ENCODE assay signal across 2 cellular contexts in the genomic region with DNA sequence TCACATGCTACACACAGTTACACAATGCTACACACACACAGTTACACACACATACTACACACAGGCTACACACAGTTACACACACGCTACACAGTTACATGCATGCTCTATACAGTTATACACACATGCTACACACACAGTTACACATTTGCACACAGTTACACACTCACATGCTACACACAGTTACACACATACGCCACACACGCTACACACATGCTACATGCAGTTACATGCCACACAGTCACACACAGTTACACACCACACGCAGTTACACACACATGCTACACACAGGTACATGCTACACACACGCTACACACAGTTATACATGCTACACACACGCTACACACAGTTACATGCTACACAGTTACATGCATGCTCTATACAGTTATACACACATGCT.
TF ChIP-seq lines count a peak whose summit lies in the region.

No MANE protein-coding gene starts in this region.

TF ChIP-seq in A549, 52 proteins besides CTCF, POLR2A, EP300 and RAD21 (continued from another document):
- TF ChIP-seq TFCP2L1 (CRISPR knock-in tag; IDR thresholded peaks at IDR 0.05): no peak
- no peak for TF ChIP-seq KDM5A (IDR thresholded peaks at IDR 0.05)
- TF ChIP-seq RCOR1 (IDR thresholded peaks at IDR 0.05; ENCODE audit: low read depth, low read length): no peak
- TF ChIP-seq, protein P1, sequence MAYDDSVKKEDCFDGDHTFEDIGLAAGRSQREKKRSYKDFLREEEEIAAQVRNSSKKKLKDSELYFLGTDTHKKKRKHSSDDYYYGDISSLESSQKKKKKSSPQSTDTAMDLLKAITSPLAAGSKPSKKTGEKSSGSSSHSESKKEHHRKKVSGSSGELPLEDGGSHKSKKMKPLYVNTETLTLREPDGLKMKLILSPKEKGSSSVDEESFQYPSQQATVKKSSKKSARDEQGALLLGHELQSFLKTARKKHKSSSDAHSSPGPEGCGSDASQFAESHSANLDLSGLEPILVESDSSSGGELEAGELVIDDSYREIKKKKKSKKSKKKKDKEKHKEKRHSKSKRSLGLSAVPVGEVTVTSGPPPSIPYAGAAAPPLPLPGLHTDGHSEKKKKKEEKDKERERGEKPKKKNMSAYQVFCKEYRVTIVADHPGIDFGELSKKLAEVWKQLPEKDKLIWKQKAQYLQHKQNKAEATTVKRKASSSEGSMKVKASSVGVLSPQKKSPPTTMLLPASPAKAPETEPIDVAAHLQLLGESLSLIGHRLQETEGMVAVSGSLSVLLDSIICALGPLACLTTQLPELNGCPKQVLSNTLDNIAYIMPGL (CRISPR knock-in tag; IDR thresholded peaks at IDR 0.05; ENCODE audit: borderline replicate concordance): no peak
- TF ChIP-seq MAFK (IDR thresholded peaks at IDR 0.05; ENCODE audit: partially characterized antibody): no peak
- no peak for TF ChIP-seq JUNB (IDR thresholded peaks at IDR 0.05)
TF ChIP-seq in A549: peak in this region for 0.

TF ChIP-seq in WTC11, 78 proteins besides CTCF, POLR2A, EP300 and RAD21 (continued from another document):
- TF ChIP-seq ATF6 (CRISPR knock-in tag; IDR thresholded peaks at IDR 0.05): no peak
- no peak for TF ChIP-seq JUN (CRISPR knock-in tag; IDR thresholded peaks at IDR 0.05)
- no peak for TF ChIP-seq TP53 (CRISPR knock-in tag; IDR thresholded peaks at IDR 0.05)
- no peak for TF ChIP-seq RORB (CRISPR knock-in tag; IDR thresholded peaks at IDR 0.05)
